ENCODE assay signal across 8 cellular contexts in genomic region chr2:32627441-32627900, GRCh38. TPM values are rescaled to one million over a fixed set of nuclear protein-coding genes. Genes with fewer than 3 reads are reported as not detected.
DNase-seq lines count a peak whose midpoint lies in the region; ATAC-seq and TF ChIP-seq lines count a peak whose summit lies in the region.

No MANE protein-coding gene starts in this region.

- H3K36me3 ChIP-seq in IMR-90 (ENCODE audit: control insufficient read depth, insufficient read depth, low read length), result no peaks in the 10 kb centered on the region

- H3K36me3 Mint-ChIP-seq in activated naive CD8-positive, alpha-beta T cell, result peaks cover 6% of the 10 kb centered on the region

- H4K8ac ChIP-seq in IMR-90 (ENCODE audit: low read depth in 2 of 2, low read length in 2 of 2), result peak overlapping the region; percentile 79 to 89

- H3K27me3 ChIP-seq in IMR-90 (ENCODE audit: control insufficient read depth, insufficient read depth, low read length), result no peaks in the 10 kb centered on the region

- peak overlapping the region; percentile 97 for H3K4me3 Mint-ChIP-seq in activated naive CD8-positive, alpha-beta T cell

- no peaks in the 10 kb centered on the region for H3K9me3 ChIP-seq in IMR-90 (ENCODE audit: control insufficient read depth, insufficient read depth, low read length)

- dilution Hi-C loops in IMR-90 (cut with HindIII; ENCODE audit: low sequenced_read_pairs, unreplicated experiment), result no loop called here

- POLR2A ChIA-PET in IMR-90 (lab: Charles Lee; ENCODE audit: unreplicated experiment), result no interaction called here

- peak overlapping the region; percentile 58; the same call in 1 of the 3 replicates for H2BK15ac ChIP-seq in IMR-90 (ENCODE audit: low read depth, low read length)

- H3K23ac ChIP-seq in IMR-90 (ENCODE audit: low read depth, low read length), result peak overlapping the region; percentile 91

- no TSS peak for BruUV-seq in IMR-90 (replicated peaks; lab: Mats Ljungman, UMichigan)

- no peak for TF ChIP-seq CTCF in IMR-90 (conservative IDR thresholded peaks at IDR 0.05; ENCODE audit: low read depth, low read length)

- TF ChIP-seq RAD21 in IMR-90 (IDR thresholded peaks at IDR 0.05; ENCODE audit: low read length), result no peak

- CTCF ChIA-PET in IMR-90 (lab: Yijun Ruan, JAX), result no interaction called here

- intact Hi-C loops in IMR-90 (cut with micrococcal nuclease), result no loop called here

- no peak for TF ChIP-seq POLR2A in IMR-90 (IDR thresholded peaks at IDR 0.05; ENCODE audit: low read depth, low read length)

- peak overlapping the region; percentile 98 for H3K27ac Mint-ChIP-seq in activated naive CD8-positive, alpha-beta T cell

- in situ Hi-C loops in IMR-90 (cut with MboI; ENCODE audit: low sequenced_read_pairs), result no loop called here

- H2BK120ac ChIP-seq in IMR-90 (ENCODE audit: low read depth, low read length), result peak overlapping the region; percentile 71

- H3K18ac ChIP-seq in IMR-90 (ENCODE audit: low read depth, low read length), result peak overlapping the region; percentile 22

- no peaks in the 10 kb centered on the region for H3K9me3 Mint-ChIP-seq in activated naive CD8-positive, alpha-beta T cell (ENCODE audit: low read depth)

- DNase-seq in EL (peak; percentile 52), IMR-90 (peak; percentile 34), hepatic stellate cell (ENCODE audit: low spot score) (peak; percentile 53), renal cortical epithelial cell (ENCODE audit: low read depth) (peak; percentile 50), SHP77 treated with DMSO at 0.1 percent for 48 hours (lab: John Stamatoyannopoulos, UW) (no peak), NCI-H128 (lab: John Stamatoyannopoulos, UW; ENCODE audit: unreplicated experiment) (no peak)

- peaks cover 32% of the 10 kb centered on the region for H3K4me1 Mint-ChIP-seq in activated naive CD8-positive, alpha-beta T cell (ENCODE audit: low read depth)

- WGBS in IMR-90 (ENCODE audit: extremely low coverage in 2 of 2, insufficient read length in 1 of 2), 2 experiments, result 4% methylated on average over 10 of the region's 19 CpGs; no CpG with 5 or more reads in 1 of the 2 experiments

- no peaks in the 10 kb centered on the region for H3K27me3 Mint-ChIP-seq in activated naive CD8-positive, alpha-beta T cell

- H2BK20ac ChIP-seq in IMR-90 (ENCODE audit: low read depth, low read length), result peak overlapping the region; percentile 23

- peak overlapping the region; percentile 78 for H3K4me3 ChIP-seq in IMR-90 (ENCODE audit: insufficient read depth, low read depth, low read length)

- H4K5ac ChIP-seq in IMR-90 (ENCODE audit: low read depth, low read length), result peak overlapping the region; percentile 62

- H4K91ac ChIP-seq in IMR-90 (ENCODE audit: insufficient read depth, low read depth, low read length), result peak overlapping the region; percentile 47; the same call in 1 of the 2 replicates

- H3K4me2 ChIP-seq in IMR-90 (ENCODE audit: low read depth, low read length), result peak overlapping the region; percentile 84

- no peaks in the 10 kb centered on the region for H4K20me1 ChIP-seq in IMR-90 (ENCODE audit: insufficient read depth, low read length)

- no peak overlapping the region for H2BK5ac ChIP-seq in IMR-90 (ENCODE audit: low read depth, low read length, poor library complexity, severe bottlenecking)

- peak overlapping the region; percentile 99 for H2AFZ ChIP-seq in IMR-90 (replicated peaks; ENCODE audit: low read length, poor library complexity)

- H3K4me1 ChIP-seq in IMR-90 (ENCODE audit: control insufficient read depth, insufficient read depth, low read length), result no peaks in the 10 kb centered on the region

- peaks cover 9 to 23% of the 10 kb centered on the region in 2 experiments for H3K79me1 ChIP-seq in IMR-90 (ENCODE audit: low read depth in 1 of 2, low read length in 2 of 2)

- peak overlapping the region; percentile 84 for H3K14ac ChIP-seq in IMR-90 (replicated peaks; ENCODE audit: low read depth, low read length)

- peak overlapping the region; percentile 52 for H2AK5ac ChIP-seq in IMR-90 (ENCODE audit: low read depth, low read length)

- peak; percentile 42 for ATAC-seq in GM21528 (IDR thresholded peaks at IDR 0.05; ENCODE audit: low FRiP score, unreplicated experiment)
- peak; percentile 50 for ATAC-seq in IMR-90 (ENCODE audit: low read depth)

- peak overlapping the region; percentile 4; the same call in 1 of the 2 replicates for H3K27ac ChIP-seq in IMR-90 (ENCODE audit: insufficient read depth, low read length)

- peaks cover 5% of the 10 kb centered on the region for H3K9me1 ChIP-seq in IMR-90 (ENCODE audit: insufficient read depth, low read length)

- peak overlapping the region; percentile 7 for H3K9ac ChIP-seq in IMR-90 (ENCODE audit: low read depth, low read length)

- H2AK9ac ChIP-seq in IMR-90 (replicated peaks; ENCODE audit: low read depth, low read length, poor library complexity), result peak overlapping the region; percentile 98

- H3K4ac ChIP-seq in IMR-90 (ENCODE audit: low read depth, low read length), result peak overlapping the region; percentile 86

- no peak overlapping the region for H3K56ac ChIP-seq in IMR-90 (ENCODE audit: extremely low read depth, insufficient read depth, low read length)

TF ChIP-seq in IMR-90, 13 proteins besides CTCF, POLR2A, EP300 and RAD21:
- no peak for TF ChIP-seq MXI1 (IDR thresholded peaks at IDR 0.05; ENCODE audit: borderline replicate concordance, low read depth, low read length)
- TF ChIP-seq RFX5 (IDR thresholded peaks at IDR 0.05; ENCODE audit: low read depth, low read length), result no peak
- TF ChIP-seq MAFK (IDR thresholded peaks at IDR 0.05; ENCODE audit: low read depth, low read length), result no peak
- TF ChIP-seq BHLHE40 (IDR thresholded peaks at IDR 0.05; ENCODE audit: low read depth, low read length), result no peak
- TF ChIP-seq USF2 (IDR thresholded peaks at IDR 0.05; ENCODE audit: low read depth, low read length), result no peak
- no peak for TF ChIP-seq ELK1 (IDR thresholded peaks at IDR 0.05; ENCODE audit: borderline replicate concordance, low read depth, low read length)
- no peak for TF ChIP-seq CEBPB (IDR thresholded peaks at IDR 0.05; ENCODE audit: low read depth, low read length)
- TF ChIP-seq FOS (IDR thresholded peaks at IDR 0.05; ENCODE audit: low read depth, low read length), result no peak
- no peak for TF ChIP-seq CHD1 (IDR thresholded peaks at IDR 0.05; ENCODE audit: low read depth, low read length)
- no peak for TF ChIP-seq NFE2L2 (IDR thresholded peaks at IDR 0.05; ENCODE audit: low read depth, low read length)
- no peak for TF ChIP-seq MAZ (IDR thresholded peaks at IDR 0.05; ENCODE audit: borderline replicate concordance, low read depth, low read length)
- TF ChIP-seq RCOR1 (IDR thresholded peaks at IDR 0.05; ENCODE audit: insufficient replicate concordance, low read length), result no peak
- TF ChIP-seq SMC3 (IDR thresholded peaks at IDR 0.05; ENCODE audit: low read depth, low read length), result no peak
TF ChIP-seq in IMR-90: peak in this region for 0.

RNA-seq across cellular contexts. Expression of gene TTC27, which starts 0.4 kb away (rescaled TPM):
- total RNA-seq in IMR-90 (2012; rRNA removed) (30.5 and 33.3 TPM in 2 replicates), renal cortical epithelial cell (20.5 and 32.3 TPM in 2 replicates)
- polyA plus RNA-seq in IMR-90 (2012; rRNA removed), result 9.8 and 12.7 TPM in 2 replicates
- 2.7 and 4.4 TPM in 2 replicates for polyA plus RNA-seq in IMR-90 (2012; cell fraction: cytosol; rRNA removed)
- 1.3 and 7.7 TPM in 2 replicates for polyA plus RNA-seq in IMR-90 (2012; cell fraction: nucleus; rRNA removed; ENCODE audit: low replicate concordance)

Comparison
In these comparisons a context has a peak if more than half of its experiments do, and no peak if none do; other contexts are left out.
1. DNase-seq: peak in EL (single experiment), IMR-90 (single experiment), hepatic stellate cell (single experiment) and renal cortical epithelial cell (single experiment); none in SHP77 treated with DMSO at 0.1 percent for 48 hours (single experiment) and NCI-H128 (single experiment).